ENCODE assay signal across 10 cellular contexts in the genomic region with DNA sequence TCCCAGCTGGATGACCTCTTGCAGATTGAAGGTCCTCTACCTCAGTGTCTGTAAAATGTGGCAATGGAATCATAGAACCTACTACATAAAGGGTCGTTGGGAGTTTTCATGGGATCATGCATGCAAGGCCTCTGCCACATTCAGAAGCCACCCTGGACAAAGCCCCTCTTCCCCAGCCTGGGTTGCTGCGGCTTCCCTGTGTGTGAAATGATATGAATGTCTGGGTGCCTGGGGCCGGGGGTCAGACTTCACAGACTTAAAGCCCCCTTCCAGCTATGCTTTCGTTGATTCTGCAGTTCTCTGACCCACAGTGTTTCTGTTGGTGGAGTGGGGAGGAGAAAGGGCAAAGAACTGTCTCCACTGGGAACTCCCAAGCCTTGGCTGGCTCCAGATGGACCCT.
DNase-seq lines count a peak whose midpoint lies in the region; ATAC-seq and TF ChIP-seq lines count a peak whose summit lies in the region.
"Had no signal": no experiment of that assay in that cellular context is flagged by ENCODE, and none has a peak within 500 bp of the region (broad histone marks: within the 10 kb centered on the region; RNA-seq: fewer than 3 reads in every experiment).

No MANE protein-coding gene starts in this region.

- no peaks in the 10 kb centered on the region for H3F3A ChIP-seq in MM.1S (ENCODE audit: insufficient read depth, low read length)

- no peaks in the 10 kb centered on the region for H3K9me3 Mint-ChIP-seq in activated CD4-positive, alpha-beta memory T cell treated with anti-CD3 and anti-CD28 coated beads for 36 hours
- H3K9me3 Mint-ChIP-seq: CD8-positive, alpha-beta memory T cell had no signal

- H3K4me3 ChIP-seq in heart right ventricle (no peak overlapping the region), MM.1S (ENCODE audit: low read length) (no peak overlapping the region), lower lobe of right lung (no peak overlapping the region)
- H3K4me3 ChIP-seq: SK-N-MC had no signal

- H2AFZ ChIP-seq in MM.1S (ENCODE audit: low read length) = peak overlapping the region; percentile 72

- intact Hi-C loops in cardiac septum (cut with DNase I) = loop anchor here (5.0 to 10.0 kb wide), 3 partner anchors 86 to 526 kb away; no protein-coding TSS in a partner anchor
- intact Hi-C loops in heart right ventricle (cut with DNase I) = loop anchor here in 9 of 10 donors (2.0 to 10.0 kb wide), 13 partner anchors 126 to 789 kb away; partner anchors contain the start of gene CACNA1C (in 5 of the 9)
- intact Hi-C loops in lower lobe of right lung (cut with DNase I) = no loop called here
- intact Hi-C loops in activated CD4-positive, alpha-beta memory T cell treated with anti-CD3 and anti-CD28 coated beads for 36 hours (cut with micrococcal nuclease) = loop anchor here (5.0 kb wide), 2 partner anchors 196 to 786 kb away; no protein-coding TSS in a partner anchor

- no peaks in the 10 kb centered on the region for H3K79me2 ChIP-seq in MM.1S (ENCODE audit: low read length)

- H3K27me3 ChIP-seq in heart right ventricle = no peaks in the 10 kb centered on the region
- H3K27me3 ChIP-seq in MM.1S (replicated peaks; ENCODE audit: insufficient read depth, low read length) = 0 out of 2 replicates have a peak, but pooled peaks cover 7% of the 10 kb centered on the region
- H3K27me3 ChIP-seq in lower lobe of right lung (ENCODE audit: low read depth) = peaks cover 12% of the 10 kb centered on the region

- H3K36me3 ChIP-seq in heart right ventricle = peaks cover 0 to 77% (median 17%) of the 10 kb centered on the region in 9 donors
- H3K36me3 ChIP-seq in MM.1S (replicated peaks; ENCODE audit: insufficient read depth, low read length) = no peaks in the 10 kb centered on the region
- no peaks in the 10 kb centered on the region for H3K36me3 ChIP-seq in lower lobe of right lung

- H3K27me3 Mint-ChIP-seq in activated CD4-positive, alpha-beta memory T cell treated with anti-CD3 and anti-CD28 coated beads for 36 hours = peaks cover 33% of the 10 kb centered on the region

- no peaks in the 10 kb centered on the region for H4K20me1 ChIP-seq in MM.1S (ENCODE audit: insufficient read depth, low read length)

- POLR2A ChIA-PET in activated CD4-positive, alpha-beta memory T cell treated with anti-CD3 and anti-CD28 coated beads for 36 hours (lab: Charles Lee) = no interaction called here

- peaks cover 0 to 21% (median 12%) of the 10 kb centered on the region in 9 donors for H3K4me1 ChIP-seq in heart right ventricle
- peaks cover 4% of the 10 kb centered on the region; the same call in 1 of the 2 replicates for H3K4me1 ChIP-seq in MM.1S (ENCODE audit: low read length)
- H3K4me1 ChIP-seq in lower lobe of right lung = peaks cover 13% of the 10 kb centered on the region

- peak overlapping the region; percentile 55; the same call in 1 of the 2 replicates for H3K4me2 ChIP-seq in MM.1S (ENCODE audit: low read depth, low read length)

- no peaks in the 10 kb centered on the region for H3K36me3 Mint-ChIP-seq in activated CD4-positive, alpha-beta memory T cell treated with anti-CD3 and anti-CD28 coated beads for 36 hours
- H3K36me3 Mint-ChIP-seq: CD8-positive, alpha-beta memory T cell had no signal

- no peak overlapping the region for H3K4me3 Mint-ChIP-seq in activated CD4-positive, alpha-beta memory T cell treated with anti-CD3 and anti-CD28 coated beads for 36 hours
- H3K4me3 Mint-ChIP-seq: CD8-positive, alpha-beta memory T cell had no signal

- WGBS in heart right ventricle, 2 donors = 79 to 81% methylated on average over 4 of the region's 4 CpGs

- TF ChIP-seq CTCF in heart right ventricle (IDR thresholded peaks at IDR 0.05) (no peak), MM.1S (IDR thresholded peaks at IDR 0.05; ENCODE audit: low read length) (no peak), lower lobe of right lung (IDR thresholded peaks at IDR 0.05) (no peak)

- H3K9me2 ChIP-seq in MM.1S (replicated peaks; ENCODE audit: insufficient read depth, low read length) = no peaks in the 10 kb centered on the region

- DNase-seq in cardiac septum (ENCODE audit: low spot score) (peak; percentile 66), heart right ventricle (no peak), MM.1S (no peak), lower lobe of right lung (no peak), NCI-H1930 (lab: John Stamatoyannopoulos, UW) (no peak)
- DNase-seq in activated CD4-positive, alpha-beta memory T cell treated with anti-CD3 and anti-CD28 coated beads for 36 hours = no peak
- DNase-seq: NCI-H446 treated with DMSO at 0.1 percent for 48 hours had no signal

- H3K27ac Mint-ChIP-seq in activated CD4-positive, alpha-beta memory T cell treated with anti-CD3 and anti-CD28 coated beads for 36 hours = no peak overlapping the region
- H3K27ac Mint-ChIP-seq: CD8-positive, alpha-beta memory T cell had no signal

- peak overlapping the region in 5 of 10 donors; percentile 42 to 60 (median 48) for H3K27ac ChIP-seq in heart right ventricle
- H3K27ac ChIP-seq in MM.1S (ENCODE audit: low read length) = no peak overlapping the region
- H3K27ac ChIP-seq in lower lobe of right lung = peak overlapping the region; percentile 34
- H3K27ac ChIP-seq: SK-N-MC had no signal

- no peak for ATAC-seq in heart right ventricle
- ATAC-seq in lower lobe of right lung = no peak
- no peak for ATAC-seq in HG03565 (IDR thresholded peaks at IDR 0.05; ENCODE audit: unreplicated experiment)

- no peak overlapping the region for H3K9ac ChIP-seq in MM.1S (ENCODE audit: low read length)

- CTCF ChIA-PET in activated CD4-positive, alpha-beta memory T cell treated with anti-CD3 and anti-CD28 coated beads for 36 hours (lab: Charles Lee) = interaction anchor here (0.6 to 2.1 kb wide), 18 partner anchors 9 to 793 kb away, joined by 3 to 7 read pairs (median 3); no protein-coding TSS in a partner anchor

- H3K9me3 ChIP-seq in heart right ventricle (no peaks in the 10 kb centered on the region), MM.1S (replicated peaks; ENCODE audit: insufficient read depth, low read length) (no peaks in the 10 kb centered on the region), lower lobe of right lung (no peaks in the 10 kb centered on the region)

- peaks cover 3% of the 10 kb centered on the region for H3K4me1 Mint-ChIP-seq in activated CD4-positive, alpha-beta memory T cell treated with anti-CD3 and anti-CD28 coated beads for 36 hours (ENCODE audit: low read depth)
